Comparison of ENCODE assay signal across 1 cellular context in the genomic region with DNA sequence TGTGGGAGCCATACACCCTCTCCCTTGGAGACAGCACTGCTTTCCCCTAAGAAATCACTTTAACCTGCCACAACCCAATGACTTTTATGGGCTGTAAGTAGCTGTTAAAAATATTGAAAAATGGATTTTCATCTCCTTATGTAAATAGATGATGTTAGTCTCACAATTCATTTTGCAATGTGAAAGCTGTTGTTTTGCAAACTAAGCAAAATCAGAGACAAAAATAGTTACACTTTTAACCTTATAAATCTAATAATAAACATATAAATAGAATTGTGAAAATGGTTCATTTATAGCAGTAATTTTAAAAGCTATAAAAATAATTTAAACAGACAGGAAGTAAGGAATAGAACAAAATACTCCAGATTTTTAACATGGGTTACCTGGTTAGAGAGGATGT.
TF ChIP-seq lines count a peak whose summit lies in the region.

No MANE protein-coding gene starts in this region.

TF ChIP-seq in HepG2, 621 proteins besides CTCF, POLR2A, EP300 and RAD21 (continued from another document):
- TF ChIP-seq ZNF639 (CRISPR knock-in tag; conservative IDR thresholded peaks at IDR 0.05): no peak
- TF ChIP-seq FOXJ3 (CRISPR knock-in tag; IDR thresholded peaks at IDR 0.05; ENCODE audit: borderline replicate concordance): no peak
- TF ChIP-seq MAFF (IDR thresholded peaks at IDR 0.05; ENCODE audit: low read depth, low read length): peak; percentile 64
- no peak for TF ChIP-seq ATF3 (CRISPR knock-in tag; IDR thresholded peaks at IDR 0.05)
- no peak for TF ChIP-seq RXRA (CRISPR knock-in tag; IDR thresholded peaks at IDR 0.05)
- no peak for TF ChIP-seq TEAD3 (CRISPR knock-in tag; optimal IDR thresholded peaks at IDR 0.05; ENCODE audit: borderline replicate concordance)
- TF ChIP-seq, protein P1, sequence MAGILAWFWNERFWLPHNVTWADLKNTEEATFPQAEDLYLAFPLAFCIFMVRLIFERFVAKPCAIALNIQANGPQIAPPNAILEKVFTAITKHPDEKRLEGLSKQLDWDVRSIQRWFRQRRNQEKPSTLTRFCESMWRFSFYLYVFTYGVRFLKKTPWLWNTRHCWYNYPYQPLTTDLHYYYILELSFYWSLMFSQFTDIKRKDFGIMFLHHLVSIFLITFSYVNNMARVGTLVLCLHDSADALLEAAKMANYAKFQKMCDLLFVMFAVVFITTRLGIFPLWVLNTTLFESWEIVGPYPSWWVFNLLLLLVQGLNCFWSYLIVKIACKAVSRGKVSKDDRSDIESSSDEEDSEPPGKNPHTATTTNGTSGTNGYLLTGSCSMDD (CRISPR knock-in tag; IDR thresholded peaks at IDR 0.05): no peak
